Comparison of ENCODE assay signal across 17 cellular contexts in genomic region chr12:24066097-24066496, GRCh38.
DNase-seq lines count a peak whose midpoint lies in the region; FAIRE-seq and TF ChIP-seq lines count a peak whose summit lies in the region.
"Had no signal": no experiment of that assay in that cellular context is flagged by ENCODE, and none has a peak within 500 bp of the region (broad histone marks: within the 10 kb centered on the region; RNA-seq: fewer than 3 reads in every experiment).

No MANE protein-coding gene starts in this region.

- H3K27me3 ChIP-seq in breast epithelium (no peaks in the 10 kb centered on the region), small intestine (ENCODE audit: control insufficient read depth in 2 of 2, insufficient read depth in 2 of 2, low read length in 2 of 2) (no peaks in the 10 kb centered on the region)

- H3K36me3 ChIP-seq in breast epithelium: no peaks in the 10 kb centered on the region
- no peaks in the 10 kb centered on the region for H3K36me3 ChIP-seq in small intestine (ENCODE audit: control insufficient read depth in 2 of 2, insufficient read depth in 2 of 2, low read length in 2 of 2)
- H3K36me3 ChIP-seq: HAP-1 had no signal

- no peak for TF ChIP-seq POLR2A in breast epithelium (IDR thresholded peaks at IDR 0.05)

- H3K27me3 Mint-ChIP-seq in MCF 10A (ENCODE audit: insufficient read depth, unreplicated experiment): no peaks in the 10 kb centered on the region
- H3K27me3 Mint-ChIP-seq: CD4-positive, alpha-beta memory T cell had no signal

- TF ChIP-seq CTCF in MCF 10A (IDR thresholded peaks at IDR 0.05; ENCODE audit: unreplicated experiment) (no peak), breast epithelium (IDR thresholded peaks at IDR 0.05) (no peak)

- H3K27ac Mint-ChIP-seq in MCF 10A (ENCODE audit: low read depth, unreplicated experiment): peak overlapping the region; percentile 66
- H3K27ac Mint-ChIP-seq: CD4-positive, alpha-beta memory T cell had no signal

- no peak for DNase-seq in MCF 10A (ENCODE audit: unreplicated experiment)
- no peak for DNase-seq in breast epithelium (ENCODE audit: low spot score in 2 of 2)
- no peak for DNase-seq in frontal cortex (ENCODE audit: low spot score in 2 of 2)
- DNase-seq in small intestine: no peak
- DNase-seq in A172 (ENCODE audit: low spot score): no peak
- DNase-seq in effector CD4-positive, alpha-beta T cell: no peak
- DNase-seq: Calu3; CD4-positive, alpha-beta memory T cell; COR-L47; DND-41; GOT3 had no signal

- intact Hi-C loops in MCF 10A (cut with micrococcal nuclease) (no loop called here), breast epithelium (cut with DNase I; ENCODE audit: low total_unique reads) (no loop called here)

- no peak overlapping the region for H3K4me3 Mint-ChIP-seq in MCF 10A (ENCODE audit: unreplicated experiment)
- H3K4me3 Mint-ChIP-seq: CD4-positive, alpha-beta memory T cell had no signal

- peak; percentile 40 for FAIRE-seq in frontal cortex (lab: Jason Lieb, UNC)
- FAIRE-seq in small intestine (lab: Jason Lieb, UNC): peak; percentile 10
- FAIRE-seq: A549, G401.6, GM12892, H54 had no signal

- H3K27ac ChIP-seq in breast epithelium (no peak overlapping the region), small intestine (ENCODE audit: low read depth in 1 of 2, low read length in 1 of 2) (no peak overlapping the region)
- H3K27ac ChIP-seq: 22Rv1, A549 had no signal

- BruUV-seq in MCF 10A (replicated peaks; lab: Mats Ljungman, UMichigan): no TSS peak

- CTCF ChIA-PET in MCF 10A (lab: Yijun Ruan, JAX): interaction anchor here (0.6 kb wide), 1 partner anchor 1065 kb away, joined by 3 read pairs; no protein-coding TSS in a partner anchor

- H3K4me3 ChIP-seq in breast epithelium: no peak overlapping the region
- H3K4me3 ChIP-seq in small intestine (ENCODE audit: low read depth in 1 of 2, low read length in 2 of 2): no peak overlapping the region
- H3K4me3 ChIP-seq: A549, HAP-1 had no signal

- no peaks in the 10 kb centered on the region for H3K36me3 Mint-ChIP-seq in MCF 10A (ENCODE audit: insufficient read depth, unreplicated experiment)
- H3K36me3 Mint-ChIP-seq: CD4-positive, alpha-beta memory T cell had no signal

- POLR2A ChIA-PET in MCF 10A (lab: Yijun Ruan, JAX): no interaction called here

- no peaks in the 10 kb centered on the region for H3K9me3 Mint-ChIP-seq in MCF 10A (ENCODE audit: unreplicated experiment)

- no peaks in the 10 kb centered on the region for H3K9me3 ChIP-seq in breast epithelium
- H3K9me3 ChIP-seq in small intestine (ENCODE audit: control insufficient read depth, low read depth): no peaks in the 10 kb centered on the region
- H3K9me3 ChIP-seq: A549, HAP-1 had no signal

- peaks cover 16% of the 10 kb centered on the region for H3K4me1 Mint-ChIP-seq in MCF 10A (ENCODE audit: insufficient read depth, unreplicated experiment)
- H3K4me1 Mint-ChIP-seq: CD4-positive, alpha-beta memory T cell had no signal

- H3K4me1 ChIP-seq in breast epithelium: no peaks in the 10 kb centered on the region
- no peaks in the 10 kb centered on the region for H3K4me1 ChIP-seq in small intestine (ENCODE audit: control insufficient read depth in 2 of 2, insufficient read depth in 1 of 2, low read depth in 1 of 2, low read length in 1 of 2)
- H3K4me1 ChIP-seq: A549 had no signal
